Comparison of ENCODE assay signal across 3 cellular contexts in genomic region chr2:140027320-140027719, GRCh38.
TF ChIP-seq lines count a peak whose summit lies in the region.

No MANE protein-coding gene starts in this region.

TF ChIP-seq in SK-N-SH, 30 proteins besides CTCF, POLR2A, EP300 and RAD21 (continued from another document):
- TF ChIP-seq, protein P1, sequence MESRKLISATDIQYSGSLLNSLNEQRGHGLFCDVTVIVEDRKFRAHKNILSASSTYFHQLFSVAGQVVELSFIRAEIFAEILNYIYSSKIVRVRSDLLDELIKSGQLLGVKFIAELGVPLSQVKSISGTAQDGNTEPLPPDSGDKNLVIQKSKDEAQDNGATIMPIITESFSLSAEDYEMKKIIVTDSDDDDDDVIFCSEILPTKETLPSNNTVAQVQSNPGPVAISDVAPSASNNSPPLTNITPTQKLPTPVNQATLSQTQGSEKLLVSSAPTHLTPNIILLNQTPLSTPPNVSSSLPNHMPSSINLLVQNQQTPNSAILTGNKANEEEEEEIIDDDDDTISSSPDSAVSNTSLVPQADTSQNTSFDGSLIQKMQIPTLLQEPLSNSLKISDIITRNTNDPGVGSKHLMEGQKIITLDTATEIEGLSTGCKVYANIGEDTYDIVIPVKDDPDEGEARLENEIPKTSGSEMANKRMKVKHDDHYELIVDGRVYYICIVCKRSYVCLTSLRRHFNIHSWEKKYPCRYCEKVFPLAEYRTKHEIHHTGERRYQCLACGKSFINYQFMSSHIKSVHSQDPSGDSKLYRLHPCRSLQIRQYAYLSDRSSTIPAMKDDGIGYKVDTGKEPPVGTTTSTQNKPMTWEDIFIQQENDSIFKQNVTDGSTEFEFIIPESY (IDR thresholded peaks at IDR 0.05; ENCODE audit: borderline replicate concordance, low read depth): no peak
- no peak for TF ChIP-seq REST (IDR thresholded peaks at IDR 0.05; ENCODE audit: low read depth, low read length)
TF ChIP-seq in SK-N-SH: peak in this region for 0.

TF ChIP-seq in SK-N-SH treated with all-trans-retinoic acid at 6 μM for 48 hours, 23 proteins besides CTCF, POLR2A, EP300 and RAD21 (continued from another document):
- TF ChIP-seq ZNF70 (CRISPR knock-in tag; IDR thresholded peaks at IDR 0.05) (no peak), ARNTL (CRISPR knock-in tag; IDR thresholded peaks at IDR 0.05; ENCODE audit: borderline replicate concordance, low read depth) (no peak), ZFP3 (CRISPR knock-in tag; IDR thresholded peaks at IDR 0.05) (no peak), GLIS3 (CRISPR knock-in tag; IDR thresholded peaks at IDR 0.05) (no peak), BACH2 (CRISPR knock-in tag; IDR thresholded peaks at IDR 0.05; ENCODE audit: borderline replicate concordance) (no peak), SNAI2 (CRISPR knock-in tag; IDR thresholded peaks at IDR 0.05) (no peak)

TF ChIP-seq in GM12878, 131 proteins besides CTCF, POLR2A, EP300 and RAD21 (continued from another document):
- TF ChIP-seq, protein P1 (IDR thresholded peaks at IDR 0.05): no peak
- no peak for TF ChIP-seq SIN3A (IDR thresholded peaks at IDR 0.05; ENCODE audit: low read depth, low read length)
- TF ChIP-seq ASH2L (IDR thresholded peaks at IDR 0.05; ENCODE audit: borderline replicate concordance, low read depth): no peak
- TF ChIP-seq BRCA1 (IDR thresholded peaks at IDR 0.05; ENCODE audit: low read depth, low read length): no peak
- no peak for TF ChIP-seq MTA3 (IDR thresholded peaks at IDR 0.05; ENCODE audit: borderline replicate concordance, low read length)
- TF ChIP-seq CBX5 (IDR thresholded peaks at IDR 0.05; ENCODE audit: low read depth): no peak
- TF ChIP-seq, protein P2, sequence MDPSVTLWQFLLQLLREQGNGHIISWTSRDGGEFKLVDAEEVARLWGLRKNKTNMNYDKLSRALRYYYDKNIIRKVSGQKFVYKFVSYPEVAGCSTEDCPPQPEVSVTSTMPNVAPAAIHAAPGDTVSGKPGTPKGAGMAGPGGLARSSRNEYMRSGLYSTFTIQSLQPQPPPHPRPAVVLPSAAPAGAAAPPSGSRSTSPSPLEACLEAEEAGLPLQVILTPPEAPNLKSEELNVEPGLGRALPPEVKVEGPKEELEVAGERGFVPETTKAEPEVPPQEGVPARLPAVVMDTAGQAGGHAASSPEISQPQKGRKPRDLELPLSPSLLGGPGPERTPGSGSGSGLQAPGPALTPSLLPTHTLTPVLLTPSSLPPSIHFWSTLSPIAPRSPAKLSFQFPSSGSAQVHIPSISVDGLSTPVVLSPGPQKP (IDR thresholded peaks at IDR 0.05; ENCODE audit: low read depth, low read length): no peak
- no peak for TF ChIP-seq ZNF274 (IDR thresholded peaks at IDR 0.05; ENCODE audit: insufficient read depth, insufficient read length)
- no peak for TF ChIP-seq SUPT20H (IDR thresholded peaks at IDR 0.05; ENCODE audit: borderline replicate concordance, control insufficient read depth, low read depth, low read length)
- no peak for TF ChIP-seq NR2C2 (IDR thresholded peaks at IDR 0.05; ENCODE audit: borderline replicate concordance, control insufficient read depth, insufficient read length, low read depth)
TF ChIP-seq in GM12878: peak in this region for 0.
